In genomic region chr6:53279301-53279700, GRCh38 we compare ENCODE assay signal across 13 cellular contexts.
"Had no signal": no experiment of that assay in that cellular context is flagged by ENCODE, and none has a peak within 500 bp of the region (broad histone marks: within the 10 kb centered on the region; RNA-seq: fewer than 3 reads in every experiment).

No MANE protein-coding gene starts in this region.

- H3K4me1 ChIP-seq: colonic mucosa had no signal

- H3K27me3 ChIP-seq: cardiac muscle cell, colonic mucosa, heart left ventricle, right lobe of liver had no signal

- DNase-seq: activated CD4-positive, alpha-beta T cell treated with anti-CD3 and anti-CD28 coated beads, Interleukin-2, amount 50 U/mL, for 4 hours; activated naive CD4-positive, alpha-beta T cell treated with Interleukin-2 at 50 U/mL for 16 hours; colonic mucosa; effector CD4-positive, alpha-beta T cell; heart left ventricle; mammary epithelial cell; psoas muscle; right lobe of liver; stimulated activated naive B cell treated with anti-CD40 and anti-IgM and Interleukin-4, amounts not matched to agents 10 μg/mL and 1 μg/mL and 100 μg/mL, for 72 hours; trophoblast cell had no signal

- H3K4me3 ChIP-seq: cardiac muscle cell, colonic mucosa, heart left ventricle, psoas muscle, right lobe of liver had no signal

- H3K36me3 ChIP-seq: colonic mucosa had no signal

- H3K9me3 Mint-ChIP-seq: natural killer cell treated with Interleukin-12 subunit alpha and Interleukin-12 subunit beta and Interleukin-15 and Interleukin-18, amount 100 ng/mL, for 72 hours; stimulated activated naive B cell treated with anti-CD40 and anti-IgM and Interleukin-4, amounts not matched to agents 10 μg/mL and 1 μg/mL and 100 μg/mL, for 72 hours had no signal

- H3K27me3 Mint-ChIP-seq: natural killer cell treated with Interleukin-12 subunit alpha and Interleukin-12 subunit beta and Interleukin-15 and Interleukin-18, amount 100 ng/mL, for 72 hours; stimulated activated naive B cell treated with anti-CD40 and anti-IgM and Interleukin-4, amounts not matched to agents 10 μg/mL and 1 μg/mL and 100 μg/mL, for 72 hours had no signal

- H3K27ac ChIP-seq: cardiac muscle cell, colonic mucosa, psoas muscle, right lobe of liver had no signal

- H3K9me3 ChIP-seq: colonic mucosa, heart left ventricle, psoas muscle, right lobe of liver had no signal

- ATAC-seq: activated CD4-positive, CD25-positive, alpha-beta regulatory T cell treated with anti-CD3 and anti-CD28 coated beads, Interleukin-2, amount 50 U/mL, for 24 hours; heart left ventricle; natural killer cell treated with Interleukin-12 subunit alpha and Interleukin-12 subunit beta and Interleukin-15 and Interleukin-18, amount 100 ng/mL, for 72 hours; psoas muscle had no signal

- H3K4me3 Mint-ChIP-seq: natural killer cell treated with Interleukin-12 subunit alpha and Interleukin-12 subunit beta and Interleukin-15 and Interleukin-18, amount 100 ng/mL, for 72 hours had no signal

- H3K27ac Mint-ChIP-seq: natural killer cell treated with Interleukin-12 subunit alpha and Interleukin-12 subunit beta and Interleukin-15 and Interleukin-18, amount 100 ng/mL, for 72 hours had no signal
